ENCODE assay signal across 24 cellular contexts in the genomic region with DNA sequence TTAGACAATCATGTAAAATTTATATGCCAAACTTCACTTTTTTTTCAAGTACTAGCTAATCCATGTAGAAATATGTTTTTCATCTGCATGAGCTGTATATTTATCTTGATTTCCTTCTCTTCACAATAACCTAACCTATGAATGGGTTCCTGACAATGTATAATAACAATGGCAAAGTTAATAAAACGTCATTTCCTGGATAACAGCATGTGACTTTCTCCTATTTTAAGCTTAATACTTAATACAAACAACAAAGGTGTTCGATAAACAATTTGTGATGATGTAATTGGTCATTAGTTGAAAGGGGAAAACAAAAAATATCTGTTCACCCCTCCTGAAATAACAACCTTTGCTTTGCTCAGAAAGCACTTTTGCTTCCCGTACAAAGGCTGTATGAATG. TPM values are rescaled to one million over a fixed set of nuclear protein-coding genes. Genes with fewer than 3 reads are reported as not detected.
DNase-seq lines count a peak whose midpoint lies in the region; ATAC-seq and TF ChIP-seq lines count a peak whose summit lies in the region.
"Had no signal": no experiment of that assay in that cellular context is flagged by ENCODE, and none has a peak within 500 bp of the region (broad histone marks: within the 10 kb centered on the region; RNA-seq: fewer than 3 reads in every experiment).

No MANE protein-coding gene starts in this region.

- intact Hi-C loops in left ventricle myocardium inferior (cut with micrococcal nuclease) = no loop called here
- intact Hi-C loops in left ventricle myocardium superior (cut with micrococcal nuclease) = no loop called here
- intact Hi-C loops in activated T-helper 2 cell treated with anti-CD3 and anti-CD28 coated beads, Interferon-gamma antibody, Interleukin-2, Interleukin-4, amounts not matched to agents 10 μg/mL and 5 μg/mL and 100 μg/mL, durations not matched to agents 14 hours and 24 hours and 36 hours (cut with micrococcal nuclease) = no loop called here
- intact Hi-C loops in posterior vena cava (cut with DNase I) = no loop called here

- H3K27ac ChIP-seq in left ventricle myocardium inferior (replicated peaks) (peak overlapping the region; percentile 82), iPS-20b (ENCODE audit: low read length) (peak overlapping the region; percentile 66)
- H3K27ac ChIP-seq: BLaER1, SK-N-MC had no signal

- no peak overlapping the region for H3K27ac Mint-ChIP-seq in activated T-helper 2 cell treated with anti-CD3 and anti-CD28 coated beads, Interferon-gamma antibody, Interleukin-2, Interleukin-4, amounts not matched to agents 10 μg/mL and 5 μg/mL and 100 μg/mL, durations not matched to agents 14 hours and 24 hours and 36 hours
- H3K27ac Mint-ChIP-seq: CD4-positive, alpha-beta memory T cell; HFFc6 had no signal

- no peak for TF ChIP-seq CTCF in left ventricle myocardium inferior (IDR thresholded peaks at IDR 0.05; ENCODE audit: borderline replicate concordance)

- peaks cover 46% of the 10 kb centered on the region for H3K4me1 ChIP-seq in left ventricle myocardium inferior
- H3K4me1 ChIP-seq in iPS-20b (ENCODE audit: insufficient read depth, low read length) = peaks cover 73% of the 10 kb centered on the region

- no peaks in the 10 kb centered on the region for H3K27me3 ChIP-seq in left ventricle myocardium inferior (ENCODE audit: low read depth)
- H3K27me3 ChIP-seq in iPS-20b (ENCODE audit: insufficient read depth, low read length) = no peaks in the 10 kb centered on the region
- H3K27me3 ChIP-seq: BLaER1 had no signal

- H3K9me3 Mint-ChIP-seq in activated T-helper 2 cell treated with anti-CD3 and anti-CD28 coated beads, Interferon-gamma antibody, Interleukin-2, Interleukin-4, amounts not matched to agents 10 μg/mL and 5 μg/mL and 100 μg/mL, durations not matched to agents 14 hours and 24 hours and 36 hours = no peaks in the 10 kb centered on the region
- H3K9me3 Mint-ChIP-seq: CD4-positive, alpha-beta memory T cell; HFFc6 had no signal

- H3K9ac ChIP-seq in iPS-20b (ENCODE audit: low read depth, low read length) = peak overlapping the region; percentile 32; the same call in 1 of the 2 replicates
- H3K9ac ChIP-seq: BLaER1 had no signal

- peaks cover 88% of the 10 kb centered on the region for H3K36me3 Mint-ChIP-seq in activated T-helper 2 cell treated with anti-CD3 and anti-CD28 coated beads, Interferon-gamma antibody, Interleukin-2, Interleukin-4, amounts not matched to agents 10 μg/mL and 5 μg/mL and 100 μg/mL, durations not matched to agents 14 hours and 24 hours and 36 hours (ENCODE audit: low read depth)
- H3K36me3 Mint-ChIP-seq: CD4-positive, alpha-beta memory T cell had no signal

- H3K9me3 ChIP-seq in left ventricle myocardium inferior (replicated peaks) = no peaks in the 10 kb centered on the region
- no peaks in the 10 kb centered on the region for H3K9me3 ChIP-seq in iPS-20b (ENCODE audit: insufficient read depth, low read depth, low read length)
- H3K9me3 ChIP-seq: BLaER1 had no signal

- H3K27me3 Mint-ChIP-seq in activated T-helper 2 cell treated with anti-CD3 and anti-CD28 coated beads, Interferon-gamma antibody, Interleukin-2, Interleukin-4, amounts not matched to agents 10 μg/mL and 5 μg/mL and 100 μg/mL, durations not matched to agents 14 hours and 24 hours and 36 hours (ENCODE audit: low read depth) = no peaks in the 10 kb centered on the region
- H3K27me3 Mint-ChIP-seq: CD4-positive, alpha-beta memory T cell had no signal

- H3K4me3 Mint-ChIP-seq in activated T-helper 2 cell treated with anti-CD3 and anti-CD28 coated beads, Interferon-gamma antibody, Interleukin-2, Interleukin-4, amounts not matched to agents 10 μg/mL and 5 μg/mL and 100 μg/mL, durations not matched to agents 14 hours and 24 hours and 36 hours (ENCODE audit: low read depth) = no peak overlapping the region
- H3K4me3 Mint-ChIP-seq: CD4-positive, alpha-beta memory T cell; HFFc6 had no signal

- no peak for ATAC-seq in left ventricle myocardium superior
- ATAC-seq: GM12878 had no signal

- H3K4me3 ChIP-seq in left ventricle myocardium inferior (no peak overlapping the region), iPS-20b (ENCODE audit: low read length) (0 out of 2 replicates have a peak overlapping the region, but pooled peaks have one; percentile 3)
- H3K4me3 ChIP-seq: BLaER1, GM12878, SK-N-MC had no signal

- no peaks in the 10 kb centered on the region for H3K36me3 ChIP-seq in left ventricle myocardium inferior
- peaks cover 78% of the 10 kb centered on the region for H3K36me3 ChIP-seq in iPS-20b (ENCODE audit: insufficient read depth, low read depth, low read length)
- H3K36me3 ChIP-seq: BLaER1 had no signal

- peaks cover 60% of the 10 kb centered on the region for H3K4me1 Mint-ChIP-seq in activated T-helper 2 cell treated with anti-CD3 and anti-CD28 coated beads, Interferon-gamma antibody, Interleukin-2, Interleukin-4, amounts not matched to agents 10 μg/mL and 5 μg/mL and 100 μg/mL, durations not matched to agents 14 hours and 24 hours and 36 hours (ENCODE audit: low read depth)

- DNase-seq in left ventricle myocardium inferior (no peak), left ventricle myocardium superior (no peak), dermis blood vessel endothelial cell (peak; percentile 58), posterior vena cava (ENCODE audit: low spot score) (no peak), NCI-H524 treated with DMSO at 0.1 percent for 48 hours (lab: John Stamatoyannopoulos, UW) (no peak), NCI-H1048 (lab: John Stamatoyannopoulos, UW) (no peak)
- no peak for DNase-seq in activated T-helper 2 cell treated with anti-CD3 and anti-CD28 coated beads, Interferon-gamma antibody, Interleukin-2, Interleukin-4, amounts not matched to agents 10 μg/mL and 5 μg/mL and 100 μg/mL, durations not matched to agents 14 hours and 24 hours and 36 hours (ENCODE audit: low spot score)
- DNase-seq: CD4-positive, alpha-beta memory T cell; DMS53; EL; HFFc6; NCI-H1436; NCI-H2029; NCI-H2171; NCI-H526 treated with DMSO at 0.1 percent for 48 hours; NK-92 treated with Interleukin-12 subunit alpha and Interleukin-12 subunit beta, amount 100 ng/mL, for 24 hours; Right ventricle myocardium superior had no signal

RNA-seq across cellular contexts. Expression of gene CD200, which starts 20.4 kb away (rescaled TPM):
- total RNA-seq in left ventricle myocardium inferior = 1.1 TPM
- 1.3 TPM for total RNA-seq in left ventricle myocardium superior
- total RNA-seq in dermis blood vessel endothelial cell = 3.4 and 3.7 TPM in 2 replicates
- 60.3 and 63.3 TPM in 2 replicates for total RNA-seq in activated T-helper 2 cell treated with anti-CD3 and anti-CD28 coated beads, Interferon-gamma antibody, Interleukin-2, Interleukin-4, amounts not matched to agents 10 μg/mL and 5 μg/mL and 100 μg/mL, durations not matched to agents 14 hours and 24 hours and 36 hours
- 10 to 100 TPM in 1 of 2 donors, 1 to 10 TPM in 1; 7.7 to 17.7 TPM for total RNA-seq in posterior vena cava
- total RNA-seq: A673, H4, HFFc6 had no signal

RNA-seq across cellular contexts. Expression of gene SLC9C1, which starts 59.3 kb away (rescaled TPM):
- total RNA-seq in left ventricle myocardium inferior (1.3 TPM), left ventricle myocardium superior (2.3 TPM), dermis blood vessel endothelial cell (0.14 and 0.85 TPM in 2 replicates), posterior vena cava (1 to 10 TPM in 1 of 2 donors, under 1 TPM in 1; 0.29 to 1.4 TPM)
- 0.37 TPM in 1 of 2 replicates, not detected in the other for total RNA-seq in activated T-helper 2 cell treated with anti-CD3 and anti-CD28 coated beads, Interferon-gamma antibody, Interleukin-2, Interleukin-4, amounts not matched to agents 10 μg/mL and 5 μg/mL and 100 μg/mL, durations not matched to agents 14 hours and 24 hours and 36 hours
- total RNA-seq: A673; CD4-positive, alpha-beta memory T cell; GM12878; H4; HFFc6; M059J had no signal
